In the genomic region with DNA sequence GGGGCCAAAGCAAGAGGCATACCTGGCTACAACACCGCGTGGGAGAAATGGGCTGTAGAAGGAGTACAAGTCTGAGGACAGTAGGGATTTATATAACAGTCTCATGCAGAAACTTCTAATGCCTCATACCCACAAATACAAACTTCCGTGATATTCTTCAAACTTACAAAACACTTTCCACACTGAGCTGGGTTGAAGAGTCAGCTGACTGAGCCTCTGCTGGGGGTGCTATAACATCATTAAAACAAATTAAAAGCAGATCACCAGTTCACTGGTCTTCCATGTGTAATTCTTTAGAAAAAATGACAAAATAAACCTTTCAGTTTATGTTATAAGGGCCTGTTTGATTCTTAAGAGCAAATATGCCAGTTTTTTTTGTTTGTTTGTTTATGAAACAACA, we compare ENCODE assay signal across 1 cellular context.
TF ChIP-seq lines count a peak whose summit lies in the region.

No MANE protein-coding gene starts in this region.

TF ChIP-seq in GM23338, 12 proteins besides CTCF, POLR2A, EP300 and RAD21 (continued from another document):
- TF ChIP-seq POLR2AphosphoS5 (IDR thresholded peaks at IDR 0.05; ENCODE audit: low read depth) (no peak), ETS1 (IDR thresholded peaks at IDR 0.05) (no peak)
